Comparison of ENCODE assay signal across 24 cellular contexts in genomic region chr11:33013706-33014105, GRCh38.
"Had no signal": no experiment of that assay in that cellular context is flagged by ENCODE, and none has a peak within 500 bp of the region (broad histone marks: within the 10 kb centered on the region; RNA-seq: fewer than 3 reads in every experiment).

No MANE protein-coding gene starts in this region.

- ATAC-seq: activated CD8-positive, alpha-beta T cell treated with anti-CD3 and anti-CD28 coated beads for 36 hours; activated naive CD8-positive, alpha-beta T cell treated with anti-CD3 and anti-CD28 coated beads, Interleukin-2, amount 50 U/mL, for 24 hours; left ventricle myocardium superior; mucosa of descending colon; stimulated activated naive B cell treated with anti-CD40 and anti-IgM and Interleukin-4, amounts not matched to agents 10 μg/mL and 1 μg/mL and 100 μg/mL, for 72 hours had no signal

- H3K4me3 Mint-ChIP-seq: activated naive CD8-positive, alpha-beta T cell treated with anti-CD3 and anti-CD28 coated beads, Interleukin-2, amount 50 U/mL, for 24 hours; endodermal cell had no signal

- H3K9me3 ChIP-seq: mucosa of descending colon, neutrophil, sigmoid colon, thoracic aorta had no signal

- H3K27ac Mint-ChIP-seq: activated CD8-positive, alpha-beta T cell treated with anti-CD3 and anti-CD28 coated beads for 36 hours; activated naive CD8-positive, alpha-beta T cell treated with anti-CD3 and anti-CD28 coated beads, Interleukin-2, amount 50 U/mL, for 24 hours; activated T-helper 2 cell treated with anti-CD3 and anti-CD28 coated beads, Interferon-gamma antibody, Interleukin-2, Interleukin-4, amounts not matched to agents 10 μg/mL and 5 μg/mL and 100 μg/mL, durations not matched to agents 14 hours and 24 hours and 36 hours; endodermal cell; stimulated activated naive B cell treated with anti-CD40 and anti-IgM and Interleukin-4, amounts not matched to agents 10 μg/mL and 1 μg/mL and 100 μg/mL, for 72 hours had no signal

- DNase-seq: activated CD4-positive, alpha-beta T cell treated with anti-CD3 and anti-CD28 coated beads for 48 hours; activated CD4-positive, CD25-positive, alpha-beta regulatory T cell; activated CD8-positive, alpha-beta T cell treated with anti-CD3 and anti-CD28 coated beads for 36 hours; activated naive CD4-positive, alpha-beta T cell treated with Interleukin-2 at 50 U/mL for 16 hours; activated naive CD8-positive, alpha-beta T cell treated with anti-CD3 and anti-CD28 coated beads, Interleukin-2, amount 50 U/mL, for 24 hours; activated T-cell treated with anti-CD3 and anti-CD28 coated beads, Interleukin-2, amount 50 U/mL, for 1 hour; anterior cingulate cortex; caudate nucleus; dorsolateral prefrontal cortex; endodermal cell; foreskin melanocyte; hypothalamus; left ventricle myocardium superior; mesenchymal stem cell; mucosa of descending colon; naive B cell; sigmoid colon; stimulated activated naive B cell treated with anti-CD40 and anti-IgM and Interleukin-4, amounts not matched to agents 10 μg/mL and 1 μg/mL and 100 μg/mL, for 72 hours; T1000 had no signal

- H3K9me3 Mint-ChIP-seq: activated CD8-positive, alpha-beta T cell treated with anti-CD3 and anti-CD28 coated beads for 36 hours; activated naive CD8-positive, alpha-beta T cell treated with anti-CD3 and anti-CD28 coated beads, Interleukin-2, amount 50 U/mL, for 24 hours; activated T-helper 2 cell treated with anti-CD3 and anti-CD28 coated beads, Interferon-gamma antibody, Interleukin-2, Interleukin-4, amounts not matched to agents 10 μg/mL and 5 μg/mL and 100 μg/mL, durations not matched to agents 14 hours and 24 hours and 36 hours had no signal

- H3K36me3 ChIP-seq: neutrophil, sigmoid colon, thoracic aorta had no signal

- H3K36me3 Mint-ChIP-seq: brain; naive B cell; stimulated activated naive B cell treated with anti-CD40 and anti-IgM and Interleukin-4, amounts not matched to agents 10 μg/mL and 1 μg/mL and 100 μg/mL, for 72 hours had no signal

- H3K27me3 ChIP-seq: sigmoid colon had no signal

- H3K4me3 ChIP-seq: dorsolateral prefrontal cortex, mucosa of descending colon, sigmoid colon, thoracic aorta had no signal

- H3K27ac ChIP-seq: dorsolateral prefrontal cortex, epithelial cell of prostate, neutrophil, sigmoid colon, thoracic aorta had no signal
